Comparison of ENCODE assay signal across 20 cellular contexts in genomic region chr6:24833711-24834386, GRCh38. TPM values are rescaled to one million over a fixed set of nuclear protein-coding genes. Genes with fewer than 3 reads are reported as not detected.
A peak's percentile ranks its signal among the peaks of the same experiment; 100 is the strongest.
DNase-seq lines count a peak whose midpoint lies in the region; ATAC-seq and TF ChIP-seq lines count a peak whose summit lies in the region.
"Had no signal": no experiment of that assay in that cellular context is flagged by ENCODE, and none has a peak within 500 bp of the region (broad histone marks: within the 10 kb centered on the region; RNA-seq: fewer than 3 reads in every experiment).

No MANE protein-coding gene starts in this region.

- intact Hi-C loops in activated T-helper 1 cell treated with anti-CD3 and anti-CD28 coated beads, Interleukin-12 subunit alpha, Interleukin-12 subunit beta, Interleukin-2, Interleukin-4 antibody, amounts not matched to agents 30 ng/mL and 10 ng/mL and 1 ng/mL, durations not matched to agents 14 hours and 24 hours and 36 hours (cut with micrococcal nuclease) = no loop called here
- intact Hi-C loops in vagina (cut with DNase I) = no loop called here

- no peak for DNase-seq in activated naive CD4-positive, alpha-beta T cell treated with anti-CD3 and anti-CD28 coated beads, Interleukin-2, amount 10 ng/mL, durations not matched to agents 7 days and 5 days
- no peak for DNase-seq in activated naive CD4-positive, alpha-beta T cell treated with Interleukin-2 at 50 U/mL for 16 hours
- DNase-seq in activated T-helper 1 cell treated with anti-CD3 and anti-CD28 coated beads, Interleukin-12 subunit alpha, Interleukin-12 subunit beta, Interleukin-2, Interleukin-4 antibody, amounts not matched to agents 30 ng/mL and 10 ng/mL and 1 ng/mL, durations not matched to agents 14 hours and 24 hours and 36 hours (ENCODE audit: low spot score) = no peak
- DNase-seq in naive B cell = no peak
- no peak for DNase-seq in vagina (ENCODE audit: extremely low spot score in 2 of 2)
- no peak for DNase-seq in NCI-H2029 (lab: John Stamatoyannopoulos, UW)
- DNase-seq: Calu3; left lung; NCI-H1048; NCI-H2171 treated with DMSO at 0.1 percent for 48 hours; small intestine; stimulated activated CD4-positive, alpha-beta T cell treated with anti-CD3 and anti-CD28 coated beads, Interleukin-4, amount 100 ng/mL, for 4 hours had no signal

- CTCF ChIA-PET in activated naive CD4-positive, alpha-beta T cell treated with anti-CD3 and anti-CD28 coated beads, Interleukin-2, amount 10 ng/mL, durations not matched to agents 7 days and 5 days (lab: Charles Lee) = interaction anchor here (0.6 to 1.4 kb wide), 2 partner anchors 16 to 237 kb away, joined by 3 read pairs; no protein-coding TSS in a partner anchor

- TF ChIP-seq EP300 in gastroesophageal sphincter (IDR thresholded peaks at IDR 0.05) = no peak

- H3K36me3 Mint-ChIP-seq in activated naive CD4-positive, alpha-beta T cell treated with anti-CD3 and anti-CD28 coated beads, Interleukin-2, amount 10 ng/mL, durations not matched to agents 7 days and 5 days = peaks cover 85% of the 10 kb centered on the region
- peaks cover 58% of the 10 kb centered on the region for H3K36me3 Mint-ChIP-seq in activated T-helper 1 cell treated with anti-CD3 and anti-CD28 coated beads, Interleukin-12 subunit alpha, Interleukin-12 subunit beta, Interleukin-2, Interleukin-4 antibody, amounts not matched to agents 30 ng/mL and 10 ng/mL and 1 ng/mL, durations not matched to agents 14 hours and 24 hours and 36 hours (ENCODE audit: low read depth)
- H3K36me3 Mint-ChIP-seq in naive B cell = peaks cover 20 to 29% of the 10 kb centered on the region in 2 donors

- H3K4me1 Mint-ChIP-seq in activated naive CD4-positive, alpha-beta T cell treated with anti-CD3 and anti-CD28 coated beads, Interleukin-2, amount 10 ng/mL, durations not matched to agents 7 days and 5 days = peaks cover 38% of the 10 kb centered on the region
- peaks cover 25% of the 10 kb centered on the region for H3K4me1 Mint-ChIP-seq in activated T-helper 1 cell treated with anti-CD3 and anti-CD28 coated beads, Interleukin-12 subunit alpha, Interleukin-12 subunit beta, Interleukin-2, Interleukin-4 antibody, amounts not matched to agents 30 ng/mL and 10 ng/mL and 1 ng/mL, durations not matched to agents 14 hours and 24 hours and 36 hours (ENCODE audit: low read depth)
- H3K4me1 Mint-ChIP-seq in naive B cell = peaks cover 8 to 31% (median 18%) of the 10 kb centered on the region in 3 donors

- TF ChIP-seq CTCF in vagina (IDR thresholded peaks at IDR 0.05) = no peak
- no peak for TF ChIP-seq CTCF in gastroesophageal sphincter (IDR thresholded peaks at IDR 0.05)

- ATAC-seq in naive B cell (ENCODE audit: low read depth in 2 of 2) (no peak), gastroesophageal sphincter (no peak), HG02973 (IDR thresholded peaks at IDR 0.05; ENCODE audit: unreplicated experiment) (no peak)
- ATAC-seq: GM23338, K562, left lung had no signal

- TF ChIP-seq POLR2A in vagina (IDR thresholded peaks at IDR 0.05) (no peak), gastroesophageal sphincter (IDR thresholded peaks at IDR 0.05) (no peak)

- H3K27me3 Mint-ChIP-seq in activated naive CD4-positive, alpha-beta T cell treated with anti-CD3 and anti-CD28 coated beads, Interleukin-2, amount 10 ng/mL, durations not matched to agents 7 days and 5 days = no peaks in the 10 kb centered on the region
- H3K27me3 Mint-ChIP-seq in activated T-helper 1 cell treated with anti-CD3 and anti-CD28 coated beads, Interleukin-12 subunit alpha, Interleukin-12 subunit beta, Interleukin-2, Interleukin-4 antibody, amounts not matched to agents 30 ng/mL and 10 ng/mL and 1 ng/mL, durations not matched to agents 14 hours and 24 hours and 36 hours (ENCODE audit: insufficient read depth) = no peaks in the 10 kb centered on the region
- no peaks in the 10 kb centered on the region for H3K27me3 Mint-ChIP-seq in naive B cell

- H3K4me3 ChIP-seq in vagina (no peak overlapping the region), gastroesophageal sphincter (no peak overlapping the region)
- H3K4me3 ChIP-seq: GM23338, K562, left lung had no signal

- 60 to 80% methylated on average over 2 to 4 of the region's 4 CpGs for WGBS in gastroesophageal sphincter (ENCODE audit: low coverage in 1 of 2), 2 donors

- no peak overlapping the region for H3K4me3 Mint-ChIP-seq in activated naive CD4-positive, alpha-beta T cell treated with anti-CD3 and anti-CD28 coated beads, Interleukin-2, amount 10 ng/mL, durations not matched to agents 7 days and 5 days
- no peak overlapping the region for H3K4me3 Mint-ChIP-seq in activated T-helper 1 cell treated with anti-CD3 and anti-CD28 coated beads, Interleukin-12 subunit alpha, Interleukin-12 subunit beta, Interleukin-2, Interleukin-4 antibody, amounts not matched to agents 30 ng/mL and 10 ng/mL and 1 ng/mL, durations not matched to agents 14 hours and 24 hours and 36 hours
- H3K4me3 Mint-ChIP-seq in naive B cell = no peak overlapping the region
- H3K4me3 Mint-ChIP-seq: GM23338 had no signal

- no peaks in the 10 kb centered on the region for H3K9me3 Mint-ChIP-seq in activated naive CD4-positive, alpha-beta T cell treated with anti-CD3 and anti-CD28 coated beads, Interleukin-2, amount 10 ng/mL, durations not matched to agents 7 days and 5 days
- H3K9me3 Mint-ChIP-seq in activated T-helper 1 cell treated with anti-CD3 and anti-CD28 coated beads, Interleukin-12 subunit alpha, Interleukin-12 subunit beta, Interleukin-2, Interleukin-4 antibody, amounts not matched to agents 30 ng/mL and 10 ng/mL and 1 ng/mL, durations not matched to agents 14 hours and 24 hours and 36 hours = no peaks in the 10 kb centered on the region
- no peaks in the 10 kb centered on the region for H3K9me3 Mint-ChIP-seq in naive B cell
- H3K9me3 Mint-ChIP-seq: GM23338 had no signal

- peak overlapping the region; percentile 79 for H3K27ac ChIP-seq in vagina
- no peak overlapping the region for H3K27ac ChIP-seq in gastroesophageal sphincter
- H3K27ac ChIP-seq: left lung had no signal

- peak overlapping the region; percentile 80 for H3K27ac Mint-ChIP-seq in activated naive CD4-positive, alpha-beta T cell treated with anti-CD3 and anti-CD28 coated beads, Interleukin-2, amount 10 ng/mL, durations not matched to agents 7 days and 5 days
- H3K27ac Mint-ChIP-seq in activated T-helper 1 cell treated with anti-CD3 and anti-CD28 coated beads, Interleukin-12 subunit alpha, Interleukin-12 subunit beta, Interleukin-2, Interleukin-4 antibody, amounts not matched to agents 30 ng/mL and 10 ng/mL and 1 ng/mL, durations not matched to agents 14 hours and 24 hours and 36 hours = peak overlapping the region; percentile 61
- peak overlapping the region in 4 of 6 donors; percentile 39 to 81 (median 69) for H3K27ac Mint-ChIP-seq in naive B cell

- peaks cover 0 to 7% of the 10 kb centered on the region in 2 donors for H3K36me3 ChIP-seq in vagina
- no peaks in the 10 kb centered on the region for H3K36me3 ChIP-seq in gastroesophageal sphincter

- peaks cover 41% of the 10 kb centered on the region for H3K4me1 ChIP-seq in vagina
- H3K4me1 ChIP-seq in gastroesophageal sphincter = peaks cover 0 to 15% (median 5%) of the 10 kb centered on the region in 3 donors

- no peaks in the 10 kb centered on the region for H3K27me3 ChIP-seq in vagina
- no peaks in the 10 kb centered on the region for H3K27me3 ChIP-seq in gastroesophageal sphincter
- H3K27me3 ChIP-seq: left lung had no signal

- no peaks in the 10 kb centered on the region for H3K9me3 ChIP-seq in vagina
- no peaks in the 10 kb centered on the region for H3K9me3 ChIP-seq in gastroesophageal sphincter
- H3K9me3 ChIP-seq: left lung had no signal

RNA-seq across cellular contexts. Expression of gene ARMH2, which starts 35.1 kb away (rescaled TPM):
- not detected in 2 replicates for total RNA-seq in activated T-helper 1 cell treated with anti-CD3 and anti-CD28 coated beads, Interleukin-12 subunit alpha, Interleukin-12 subunit beta, Interleukin-2, Interleukin-4 antibody, amounts not matched to agents 30 ng/mL and 10 ng/mL and 1 ng/mL, durations not matched to agents 14 hours and 24 hours and 36 hours
- polyA plus RNA-seq in naive B cell (ENCODE audit: low read depth in 6 of 6) = under 1 TPM in 2 of 6 donors, not detected in 4; 0.44 to 0.50 TPM
- total RNA-seq in vagina = not detected
- under 1 TPM in 1 of 4 donors, not detected in 3; 0.54 TPM for total RNA-seq in gastroesophageal sphincter
- total RNA-seq: Calu3, fibroblast of villous mesenchyme, G401, GM23338, K562, urinary bladder had no signal
- polyA plus RNA-seq: adipose tissue, GM23338, K562, small intestine, urinary bladder had no signal

RNA-seq across cellular contexts. Expression of gene GMNN, which starts 59.1 kb away (rescaled TPM):
- total RNA-seq in activated T-helper 1 cell treated with anti-CD3 and anti-CD28 coated beads, Interleukin-12 subunit alpha, Interleukin-12 subunit beta, Interleukin-2, Interleukin-4 antibody, amounts not matched to agents 30 ng/mL and 10 ng/mL and 1 ng/mL, durations not matched to agents 14 hours and 24 hours and 36 hours = 80.8 and 83.5 TPM in 2 replicates
- 1 to 10 TPM; 2.9 to 8.3 (median 4.2) TPM for polyA plus RNA-seq in naive B cell (ENCODE audit: low read depth in 6 of 6)
- 13.5 TPM for total RNA-seq in vagina
- 1 to 10 TPM; 2.7 to 9.7 (median 4.0) TPM for total RNA-seq in gastroesophageal sphincter
